26 cellular contexts compared by ENCODE assay signal in genomic region chr16:1313721-1314120, GRCh38. TPM values are rescaled to one million over a fixed set of nuclear protein-coding genes. Genes with fewer than 3 reads are reported as not detected.
"Had no signal": no experiment of that assay in that cellular context is flagged by ENCODE, and none has a peak within 500 bp of the region (broad histone marks: within the 10 kb centered on the region; RNA-seq: fewer than 3 reads in every experiment).

No MANE protein-coding gene starts in this region.

- H3K4me3 ChIP-seq: cardiac muscle cell, esophagus squamous epithelium, neural progenitor cell, right lobe of liver, skin epidermis, thoracic aorta, upper lobe of left lung, vagina had no signal

- H3K27ac ChIP-seq: cardiac muscle cell, esophagus squamous epithelium, neural progenitor cell, right lobe of liver, skin epidermis, thoracic aorta, upper lobe of left lung, vagina had no signal

- H3K27me3 Mint-ChIP-seq: activated CD4-positive, alpha-beta T cell treated with anti-CD3 and anti-CD28 coated beads for 36 hours; activated CD8-positive, alpha-beta memory T cell treated with anti-CD3 and anti-CD28 coated beads, Interleukin-2, amount 10 ng/mL, durations not matched to agents 7 days and 5 days; activated naive CD8-positive, alpha-beta T cell; naive B cell; stimulated activated naive CD8-positive, alpha-beta T cell treated with anti-CD3 and anti-CD28 coated beads, Interleukin-15, Interleukin-2, amounts not matched to agents 100 ng/mL and 50 ng/mL, for 24 hours; T-cell had no signal

- H3K27ac Mint-ChIP-seq: activated CD4-positive, alpha-beta T cell treated with anti-CD3 and anti-CD28 coated beads for 36 hours; activated CD8-positive, alpha-beta memory T cell treated with anti-CD3 and anti-CD28 coated beads, Interleukin-2, amount 10 ng/mL, durations not matched to agents 7 days and 5 days; activated CD8-positive, alpha-beta T cell treated with anti-CD3 and anti-CD28 coated beads, Interleukin-2, amount 10 ng/mL, durations not matched to agents 7 days and 5 days; mesothelial cell of epicardium; neural progenitor cell; T-cell had no signal

- H3K27me3 ChIP-seq: cardiac muscle cell, esophagus squamous epithelium, heart right ventricle, neural progenitor cell, right lobe of liver, upper lobe of left lung, vagina had no signal

- H3K9me3 ChIP-seq: esophagus squamous epithelium, heart right ventricle, right lobe of liver, thoracic aorta, upper lobe of left lung, vagina had no signal

- H3K4me3 Mint-ChIP-seq: activated CD8-positive, alpha-beta memory T cell treated with anti-CD3 and anti-CD28 coated beads, Interleukin-2, amount 10 ng/mL, durations not matched to agents 7 days and 5 days; stimulated activated naive CD8-positive, alpha-beta T cell treated with anti-CD3 and anti-CD28 coated beads, Interleukin-15, Interleukin-2, amounts not matched to agents 100 ng/mL and 50 ng/mL, for 24 hours had no signal

- DNase-seq: activated CD4-positive, alpha-beta T cell treated with anti-CD3 and anti-CD28 coated beads for 36 hours; activated CD4-positive, CD25-positive, alpha-beta regulatory T cell; activated CD8-positive, alpha-beta memory T cell treated with anti-CD3 and anti-CD28 coated beads, Interleukin-2, amount 10 ng/mL, durations not matched to agents 7 days and 5 days; activated CD8-positive, alpha-beta T cell treated with anti-CD3 and anti-CD28 coated beads, Interleukin-2, amount 10 ng/mL, durations not matched to agents 7 days and 5 days; activated effector memory CD4-positive, alpha-beta T cell treated with Interleukin-2 at 50 U/mL for 16 hours; activated naive CD4-positive, alpha-beta T cell treated with Interleukin-2 at 50 U/mL for 16 hours; anterior cingulate cortex; esophagus squamous epithelium; foreskin melanocyte; heart right ventricle; naive B cell; stimulated activated CD4-positive, alpha-beta T cell treated with anti-CD3 and anti-CD28 coated beads, Interleukin-12 subunit alpha, Interleukin-12 subunit beta, amount 100 ng/mL, for 4 hours; stimulated activated CD4-positive, alpha-beta T cell treated with anti-CD3 and anti-CD28 coated beads, Interleukin-4, amount 100 ng/mL, for 1 hour; T-cell had no signal

- H3K9me3 Mint-ChIP-seq: mesothelial cell of epicardium; naive B cell; neural progenitor cell; stimulated activated naive CD8-positive, alpha-beta T cell treated with anti-CD3 and anti-CD28 coated beads, Interleukin-15, Interleukin-2, amounts not matched to agents 100 ng/mL and 50 ng/mL, for 24 hours; T-cell had no signal

- H3K9ac ChIP-seq: neural progenitor cell had no signal

- H3K36me3 ChIP-seq: neural progenitor cell had no signal

RNA-seq across cellular contexts. Expression of gene TPSD1, which starts 57.9 kb away (rescaled TPM):
- total RNA-seq: activated CD4-positive, alpha-beta T cell treated with anti-CD3 and anti-CD28 coated beads for 36 hours; activated CD8-positive, alpha-beta memory T cell treated with anti-CD3 and anti-CD28 coated beads, Interleukin-2, amount 10 ng/mL, durations not matched to agents 7 days and 5 days; activated CD8-positive, alpha-beta T cell treated with anti-CD3 and anti-CD28 coated beads, Interleukin-2, amount 10 ng/mL, durations not matched to agents 7 days and 5 days; cardiac muscle cell; glomerular endothelial cell; kidney epithelial cell; mesothelial cell of epicardium; right lobe of liver had no signal
- polyA plus RNA-seq: cardiac muscle cell had no signal
